ENCODE assay signal across 28 cellular contexts in genomic region chr9:37512439-37512838, GRCh38. TPM values are rescaled to one million over a fixed set of nuclear protein-coding genes. Genes with fewer than 3 reads are reported as not detected.
A peak's percentile ranks its signal among the peaks of the same experiment; 100 is the strongest.
DNase-seq lines count a peak whose midpoint lies in the region; ATAC-seq and TF ChIP-seq lines count a peak whose summit lies in the region.
"Had no signal": no experiment of that assay in that cellular context is flagged by ENCODE, and none has a peak within 500 bp of the region (broad histone marks: within the 10 kb centered on the region; RNA-seq: fewer than 3 reads in every experiment).

No MANE protein-coding gene starts in this region.

- H4K20me1 ChIP-seq in PC-9 (ENCODE audit: insufficient read depth) = no peaks in the 10 kb centered on the region

- no peak overlapping the region for H3K4me3 ChIP-seq in PC-9
- H3K4me3 ChIP-seq: ovary, SJCRH30, skin epidermis had no signal

- POLR2A ChIA-PET in activated CD8-positive, alpha-beta T cell treated with anti-CD3 and anti-CD28 coated beads for 36 hours (lab: Charles Lee) = interaction anchor here (0.6 to 2.1 kb wide), 2 partner anchors 14 to 18 kb away, joined by 3 to 10 read pairs; no protein-coding TSS in a partner anchor
- POLR2A ChIA-PET in PC-9 (lab: Charles Lee; ENCODE audit: unreplicated experiment) = no interaction called here

- peaks cover 3% of the 10 kb centered on the region for H3K4me1 Mint-ChIP-seq in activated CD8-positive, alpha-beta T cell treated with anti-CD3 and anti-CD28 coated beads for 36 hours (ENCODE audit: low read depth)
- H3K4me1 Mint-ChIP-seq in endothelial cell (ENCODE audit: unreplicated experiment) = no peaks in the 10 kb centered on the region
- peaks cover 13 to 25% of the 10 kb centered on the region in 2 donors for H3K4me1 Mint-ChIP-seq in stimulated activated naive B cell treated with anti-CD40 and anti-IgM and Interleukin-4, amounts not matched to agents 10 μg/mL and 1 μg/mL and 100 μg/mL, for 72 hours
- H3K4me1 Mint-ChIP-seq: brain, IgD-negative memory B cell, mesothelial cell of epicardium had no signal

- CTCF ChIA-PET in activated CD8-positive, alpha-beta T cell treated with anti-CD3 and anti-CD28 coated beads for 36 hours (lab: Charles Lee) = no interaction called here
- CTCF ChIA-PET in PC-9 (lab: Charles Lee) = no interaction called here

- H3K9me3 ChIP-seq in PC-9 (ENCODE audit: insufficient read depth, low read depth) = no peaks in the 10 kb centered on the region
- H3K9me3 ChIP-seq: Caco-2, ovary, SJCRH30 had no signal

- no peaks in the 10 kb centered on the region for H3K4me1 ChIP-seq in PC-9 (replicated peaks; ENCODE audit: insufficient read depth)
- H3K4me1 ChIP-seq: Caco-2, SJCRH30 had no signal

- H3K9me3 Mint-ChIP-seq in activated CD8-positive, alpha-beta T cell treated with anti-CD3 and anti-CD28 coated beads for 36 hours = no peaks in the 10 kb centered on the region
- H3K9me3 Mint-ChIP-seq in endothelial cell (ENCODE audit: unreplicated experiment) = no peaks in the 10 kb centered on the region
- no peaks in the 10 kb centered on the region for H3K9me3 Mint-ChIP-seq in stimulated activated naive B cell treated with anti-CD40 and anti-IgM and Interleukin-4, amounts not matched to agents 10 μg/mL and 1 μg/mL and 100 μg/mL, for 72 hours
- H3K9me3 Mint-ChIP-seq: activated B cell treated with CpG ODN at 0.5 μM for 24 hours; activated CD4-positive, alpha-beta memory T cell treated with anti-CD3 and anti-CD28 coated beads for 36 hours; activated naive CD4-positive, alpha-beta T cell treated with anti-CD3 and anti-CD28 coated beads, Interleukin-2, amount 10 ng/mL, durations not matched to agents 7 days and 5 days; brain; H9; IgD-negative memory B cell; mesothelial cell of epicardium; naive B cell; type B pancreatic cell had no signal

- intact Hi-C loops in activated CD8-positive, alpha-beta T cell treated with anti-CD3 and anti-CD28 coated beads for 36 hours (cut with micrococcal nuclease) = loop anchor here (10.0 kb wide), 1 partner anchor 58 kb away; no protein-coding TSS in a partner anchor
- intact Hi-C loops in PC-9 (cut with micrococcal nuclease; ENCODE audit: unreplicated experiment) = no loop called here

- no peaks in the 10 kb centered on the region for H3K36me3 ChIP-seq in PC-9 (ENCODE audit: low read depth)
- H3K36me3 ChIP-seq: ovary had no signal

- no peak overlapping the region for H3K27ac ChIP-seq in PC-9
- H3K27ac ChIP-seq: ovary, SJCRH30, skin epidermis had no signal

- H3K36me3 Mint-ChIP-seq in activated CD8-positive, alpha-beta T cell treated with anti-CD3 and anti-CD28 coated beads for 36 hours (ENCODE audit: low read depth) = peaks cover 3% of the 10 kb centered on the region
- peaks cover 27% of the 10 kb centered on the region for H3K36me3 Mint-ChIP-seq in endothelial cell (ENCODE audit: low read depth, unreplicated experiment)
- H3K36me3 Mint-ChIP-seq in stimulated activated naive B cell treated with anti-CD40 and anti-IgM and Interleukin-4, amounts not matched to agents 10 μg/mL and 1 μg/mL and 100 μg/mL, for 72 hours = peaks cover 35 to 49% of the 10 kb centered on the region in 2 donors
- H3K36me3 Mint-ChIP-seq: naive B cell had no signal

- H3K4me3 Mint-ChIP-seq in activated CD8-positive, alpha-beta T cell treated with anti-CD3 and anti-CD28 coated beads for 36 hours = no peak overlapping the region
- peak overlapping the region; percentile 37 for H3K4me3 Mint-ChIP-seq in endothelial cell (ENCODE audit: unreplicated experiment)
- no peak overlapping the region for H3K4me3 Mint-ChIP-seq in stimulated activated naive B cell treated with anti-CD40 and anti-IgM and Interleukin-4, amounts not matched to agents 10 μg/mL and 1 μg/mL and 100 μg/mL, for 72 hours
- H3K4me3 Mint-ChIP-seq: activated B cell treated with CpG ODN at 0.5 μM for 24 hours; activated CD4-positive, alpha-beta memory T cell treated with anti-CD3 and anti-CD28 coated beads for 36 hours; activated naive CD4-positive, alpha-beta T cell treated with anti-CD3 and anti-CD28 coated beads, Interleukin-2, amount 10 ng/mL, durations not matched to agents 7 days and 5 days; brain; H9; mesothelial cell of epicardium; naive B cell; type B pancreatic cell had no signal

- no peaks in the 10 kb centered on the region for H3K27me3 ChIP-seq in PC-9 (ENCODE audit: insufficient read depth, low read depth)
- H3K27me3 ChIP-seq: ovary, SJCRH30 had no signal

- H3K4me2 ChIP-seq in PC-9 = no peak overlapping the region

- no peaks in the 10 kb centered on the region for H3K79me2 ChIP-seq in PC-9 (ENCODE audit: low read depth)

- no peak overlapping the region for H2AFZ ChIP-seq in PC-9

- H3K9me2 ChIP-seq in PC-9 (ENCODE audit: insufficient read depth) = no peaks in the 10 kb centered on the region

- H3F3A ChIP-seq in PC-9 (ENCODE audit: insufficient read depth, low read depth) = no peaks in the 10 kb centered on the region

- no peaks in the 10 kb centered on the region for H3K27me3 Mint-ChIP-seq in activated CD8-positive, alpha-beta T cell treated with anti-CD3 and anti-CD28 coated beads for 36 hours
- H3K27me3 Mint-ChIP-seq in endothelial cell (ENCODE audit: unreplicated experiment) = peaks cover 3% of the 10 kb centered on the region
- no peaks in the 10 kb centered on the region for H3K27me3 Mint-ChIP-seq in stimulated activated naive B cell treated with anti-CD40 and anti-IgM and Interleukin-4, amounts not matched to agents 10 μg/mL and 1 μg/mL and 100 μg/mL, for 72 hours
- H3K27me3 Mint-ChIP-seq: activated B cell treated with CpG ODN at 0.5 μM for 24 hours; activated CD4-positive, alpha-beta memory T cell treated with anti-CD3 and anti-CD28 coated beads for 36 hours; activated naive CD4-positive, alpha-beta T cell treated with anti-CD3 and anti-CD28 coated beads, Interleukin-2, amount 10 ng/mL, durations not matched to agents 7 days and 5 days; IgD-negative memory B cell; naive B cell; type B pancreatic cell had no signal

- DNase-seq in activated CD8-positive, alpha-beta memory T cell treated with anti-CD3 and anti-CD28 coated beads, Interleukin-2, amount 50 U/mL, for 1 hour (ENCODE audit: extremely low read depth) = peak; percentile 40
- DNase-seq in activated CD8-positive, alpha-beta memory T cell treated with anti-CD3 and anti-CD28 coated beads, Interleukin-2, amount 50 U/mL, for 48 hours = no peak
- DNase-seq in activated CD8-positive, alpha-beta T cell treated with anti-CD3 and anti-CD28 coated beads for 36 hours = peak; percentile 24
- DNase-seq in endothelial cell (ENCODE audit: low spot score) = no peak
- DNase-seq in stimulated activated naive B cell treated with anti-CD40 and anti-IgM and Interleukin-4, amounts not matched to agents 10 μg/mL and 1 μg/mL and 100 μg/mL, for 72 hours = no peak
- DNase-seq in PC-9 = no peak
- no peak for DNase-seq in NCI-H526 treated with DMSO at 0.1 percent for 48 hours (lab: John Stamatoyannopoulos, UW)
- DNase-seq: activated B cell treated with CpG ODN at 0.5 μM for 24 hours; activated CD4-positive, alpha-beta memory T cell treated with anti-CD3 and anti-CD28 coated beads for 36 hours; activated naive CD4-positive, alpha-beta T cell treated with anti-CD3 and anti-CD28 coated beads, Interleukin-2, amount 10 ng/mL, durations not matched to agents 7 days and 5 days; activated T-cell treated with anti-CD3 and anti-CD28 coated beads, Interleukin-2, amount 50 U/mL, for 48 hours; Caco-2; H9; left ventricle myocardium superior; naive B cell; NCI-H1092; NCI-H1694 treated with DMSO at 0.1 percent for 48 hours; NCI-H524 treated with DMSO at 0.1 percent for 48 hours; ovary; retina; substantia nigra had no signal

- no peak for TF ChIP-seq CTCF in activated CD8-positive, alpha-beta T cell treated with anti-CD3 and anti-CD28 coated beads for 36 hours (IDR thresholded peaks at IDR 0.05)
- TF ChIP-seq CTCF in endothelial cell (IDR thresholded peaks at IDR 0.05; ENCODE audit: unreplicated experiment) = no peak
- no peak for TF ChIP-seq CTCF in PC-9 (conservative IDR thresholded peaks at IDR 0.05)

- peak; percentile 38 for ATAC-seq in activated CD8-positive, alpha-beta T cell treated with anti-CD3 and anti-CD28 coated beads for 36 hours
- ATAC-seq in stimulated activated naive B cell treated with anti-CD40 and anti-IgM and Interleukin-4, amounts not matched to agents 10 μg/mL and 1 μg/mL and 100 μg/mL, for 72 hours (replicated peaks) = no peak
- no peak for ATAC-seq in HG02884 (IDR thresholded peaks at IDR 0.05; ENCODE audit: unreplicated experiment)
- ATAC-seq: left ventricle myocardium superior had no signal

- H3K27ac Mint-ChIP-seq in activated CD8-positive, alpha-beta T cell treated with anti-CD3 and anti-CD28 coated beads for 36 hours = no peak overlapping the region
- no peak overlapping the region for H3K27ac Mint-ChIP-seq in endothelial cell (ENCODE audit: unreplicated experiment)
- peak overlapping the region; percentile 70 for H3K27ac Mint-ChIP-seq in stimulated activated naive B cell treated with anti-CD40 and anti-IgM and Interleukin-4, amounts not matched to agents 10 μg/mL and 1 μg/mL and 100 μg/mL, for 72 hours
- H3K27ac Mint-ChIP-seq: activated B cell treated with CpG ODN at 0.5 μM for 24 hours; activated CD4-positive, alpha-beta memory T cell treated with anti-CD3 and anti-CD28 coated beads for 36 hours; activated naive CD4-positive, alpha-beta T cell treated with anti-CD3 and anti-CD28 coated beads, Interleukin-2, amount 10 ng/mL, durations not matched to agents 7 days and 5 days; mesothelial cell of epicardium; type B pancreatic cell had no signal

- BruUV-seq in PC-9 (replicated peaks; lab: Mats Ljungman, UMichigan) = no TSS peak

RNA-seq across cellular contexts. Expression of gene POLR1E, which starts 26.7 kb away (rescaled TPM):
- total RNA-seq in activated CD8-positive, alpha-beta T cell treated with anti-CD3 and anti-CD28 coated beads for 36 hours = 10 to 100 TPM; 66.9 to 70.5 TPM
- 16.9 TPM for total RNA-seq in endothelial cell (ENCODE audit: unreplicated experiment)
- 19.7 and 21.8 TPM in 2 replicates for total RNA-seq in PC-9 (2021)

RNA-seq across cellular contexts. Expression of gene ZBTB5, which starts 47.2 kb away (rescaled TPM):
- total RNA-seq in activated CD8-positive, alpha-beta T cell treated with anti-CD3 and anti-CD28 coated beads for 36 hours = 1 to 10 TPM; 8.6 to 8.8 TPM
- total RNA-seq in endothelial cell (ENCODE audit: unreplicated experiment) (9.0 TPM), PC-9 (2021) (7.7 and 8.8 TPM in 2 replicates)

Comparison
In these comparisons a context has a peak if more than half of its experiments do, and no peak if none do; other contexts are left out.
1. DNase-seq: peak in activated CD8-positive, alpha-beta memory T cell treated with anti-CD3 and anti-CD28 coated beads, Interleukin-2, amount 50 U/mL, for 1 hour (single experiment) and activated CD8-positive, alpha-beta T cell treated with anti-CD3 and anti-CD28 coated beads for 36 hours (single experiment); none in activated CD8-positive, alpha-beta memory T cell treated with anti-CD3 and anti-CD28 coated beads, Interleukin-2, amount 50 U/mL, for 48 hours (single experiment), endothelial cell (single experiment), stimulated activated naive B cell treated with anti-CD40 and anti-IgM and Interleukin-4, amounts not matched to agents 10 μg/mL and 1 μg/mL and 100 μg/mL, for 72 hours (single experiment), PC-9 (0 of 2) and NCI-H526 treated with DMSO at 0.1 percent for 48 hours (single experiment).